In the genomic region with DNA sequence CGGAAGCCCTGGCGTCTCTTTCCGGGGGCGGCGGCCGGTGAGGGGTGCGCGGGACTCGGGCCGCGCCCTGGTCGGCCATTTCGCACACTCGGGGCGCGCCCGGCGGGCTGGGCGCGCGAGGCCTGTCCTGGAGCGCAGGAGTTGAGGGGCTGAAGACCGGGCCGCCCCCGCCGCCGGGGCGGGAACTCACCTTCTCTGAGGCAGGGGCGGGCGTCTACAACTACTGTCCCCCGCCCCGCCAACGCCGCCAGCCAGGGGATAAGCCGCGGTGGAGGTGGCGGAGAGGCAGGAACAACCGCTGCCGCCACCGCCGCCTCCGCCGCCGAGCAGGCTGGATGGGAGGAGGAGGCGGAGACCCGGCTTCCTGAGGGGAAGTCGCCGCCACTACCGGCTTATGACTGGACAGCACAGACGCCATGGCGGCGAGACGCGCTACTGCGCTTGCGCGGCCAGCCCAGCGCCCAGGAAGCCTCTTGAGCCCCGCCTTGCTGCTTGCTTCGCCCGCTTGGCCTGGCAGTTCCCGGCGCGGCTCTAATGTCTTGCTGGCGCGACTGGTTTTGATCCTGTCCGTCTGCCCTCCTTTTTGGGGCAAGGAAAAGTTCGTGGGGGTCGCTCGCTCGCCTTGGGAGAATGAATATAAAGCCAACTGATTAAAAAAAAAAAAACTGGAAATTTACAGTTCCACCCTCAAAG, we compare ENCODE assay signal across 8 cellular contexts. TPM values are rescaled to one million over a fixed set of nuclear protein-coding genes. Genes with fewer than 3 reads are reported as not detected.
DNase-seq lines count a peak whose midpoint lies in the region; ATAC-seq and TF ChIP-seq lines count a peak whose summit lies in the region.

A gene (minus strand): TSS at position 348 of the 693 bp plus-strand sequence. CDS start 27,220 bp downstream, outside the sequence.

- CTCF ChIA-PET in activated CD4-positive, alpha-beta T cell treated with anti-CD3 and anti-CD28 coated beads, Interleukin-2, amount 10 ng/mL, durations not matched to agents 7 days and 5 days (lab: Charles Lee), result interaction anchor here (0.8 to 1.2 kb wide), 3 partner anchors 10 to 38 kb away, joined by 3 to 4 read pairs (median 3); no protein-coding TSS in a partner anchor

- H3K36me3 Mint-ChIP-seq in activated CD4-positive, alpha-beta T cell treated with anti-CD3 and anti-CD28 coated beads, Interleukin-2, amount 10 ng/mL, durations not matched to agents 7 days and 5 days (ENCODE audit: low read depth), result peaks cover 30% of the 10 kb centered on the region

- ATAC-seq in GM19372 (IDR thresholded peaks at IDR 0.05; ENCODE audit: low read depth, unreplicated experiment), result peak; percentile 94
- ATAC-seq in HG03521 (IDR thresholded peaks at IDR 0.05; ENCODE audit: unreplicated experiment), result peak; percentile 91

- DNase-seq in NCI-H69 (lab: John Stamatoyannopoulos, UW) (peak; percentile 91), cortex of kidney (lab: John Stamatoyannopoulos, UW) (peak; percentile 78), left kidney (ENCODE audit: low read depth, low spot score) (peak; percentile 98)
- peak; percentile 94 for DNase-seq in activated CD4-positive, alpha-beta T cell treated with anti-CD3 and anti-CD28 coated beads, Interleukin-2, amount 10 ng/mL, durations not matched to agents 7 days and 5 days
- DNase-seq in stimulated activated CD4-positive, alpha-beta T cell treated with anti-CD3 and anti-CD28 coated beads, Interleukin-1b, Interleukin-23, amount 100 ng/mL, for 48 hours, result peak; percentile 95

- H3K9me3 Mint-ChIP-seq in activated CD4-positive, alpha-beta T cell treated with anti-CD3 and anti-CD28 coated beads, Interleukin-2, amount 10 ng/mL, durations not matched to agents 7 days and 5 days, result no peaks in the 10 kb centered on the region

- H3K27me3 Mint-ChIP-seq in activated CD4-positive, alpha-beta T cell treated with anti-CD3 and anti-CD28 coated beads, Interleukin-2, amount 10 ng/mL, durations not matched to agents 7 days and 5 days, result no peaks in the 10 kb centered on the region

- TF ChIP-seq CTCF in C4-2B (conservative IDR thresholded peaks at IDR 0.05), result no peak

- peaks cover 56% of the 10 kb centered on the region for H3K4me1 Mint-ChIP-seq in activated CD4-positive, alpha-beta T cell treated with anti-CD3 and anti-CD28 coated beads, Interleukin-2, amount 10 ng/mL, durations not matched to agents 7 days and 5 days

- H3K27ac Mint-ChIP-seq in activated CD4-positive, alpha-beta T cell treated with anti-CD3 and anti-CD28 coated beads, Interleukin-2, amount 10 ng/mL, durations not matched to agents 7 days and 5 days, result peak within 1 kb of the TSS; percentile 97

- H3K27ac ChIP-seq in C4-2B, result peak within 1 kb of the TSS; percentile 99

- H3K4me3 Mint-ChIP-seq in activated CD4-positive, alpha-beta T cell treated with anti-CD3 and anti-CD28 coated beads, Interleukin-2, amount 10 ng/mL, durations not matched to agents 7 days and 5 days, result peak within 1 kb of the TSS; percentile 99

- POLR2A ChIA-PET in activated CD4-positive, alpha-beta T cell treated with anti-CD3 and anti-CD28 coated beads, Interleukin-2, amount 10 ng/mL, durations not matched to agents 7 days and 5 days (lab: Charles Lee), result no interaction called here

RNA-seq across cellular contexts. Expression of the gene that starts here (rescaled TPM):
- total RNA-seq in activated CD4-positive, alpha-beta T cell treated with anti-CD3 and anti-CD28 coated beads, Interleukin-2, amount 10 ng/mL, durations not matched to agents 7 days and 5 days, result 10 to 100 TPM; 20.5 to 21.7 TPM

Comparison
In these comparisons a context has a peak if more than half of its experiments do, and no peak if none do; other contexts are left out.
1. Peak in every context shown above with its lines: DNase-seq, ATAC-seq and H3K27ac ChIP-seq.